Comparison of ENCODE assay signal across 20 cellular contexts in genomic region chr4:116401293-116401692, GRCh38.
"Had no signal": no experiment of that assay in that cellular context is flagged by ENCODE, and none has a peak within 500 bp of the region (broad histone marks: within the 10 kb centered on the region; RNA-seq: fewer than 3 reads in every experiment).

No MANE protein-coding gene starts in this region.

- ATAC-seq: activated T-cell treated with anti-CD3 and anti-CD28 coated beads, Interleukin-2, amount 50 U/mL, for 72 hours; T-helper 17 cell; WTC11 had no signal

- H3K36me3 ChIP-seq: brain microvascular endothelial cell, cardiac muscle cell had no signal

- H3K27me3 ChIP-seq: brain microvascular endothelial cell, cardiac muscle cell had no signal

- DNase-seq: activated CD4-positive, alpha-beta memory T cell treated with anti-CD3 and anti-CD28 coated beads for 36 hours; activated CD4-positive, alpha-beta T cell treated with anti-CD3 and anti-CD28 coated beads for 48 hours; activated CD4-positive, CD25-positive, alpha-beta regulatory T cell treated with anti-CD3 and anti-CD28 coated beads, Interleukin-2, amount 50 U/mL, for 72 hours; activated CD8-positive, alpha-beta memory T cell treated with anti-CD3 and anti-CD28 coated beads, Interleukin-2, amount 50 U/mL, for 4 hours; activated gamma-delta T cell treated with Interleukin-2 at 50 U/mL for 16 hours; activated naive CD4-positive, alpha-beta T cell treated with anti-CD3 and anti-CD28 coated beads, Interleukin-2, amount 10 ng/mL, durations not matched to agents 7 days and 5 days; activated naive CD8-positive, alpha-beta T cell treated with anti-CD3 and anti-CD28 coated beads for 36 hours; activated T-cell treated with anti-CD3 and anti-CD28 coated beads, Interleukin-2, amount 50 U/mL, for 72 hours; brain microvascular endothelial cell; NCI-H1048; NCI-H146; NCI-H187 treated with DMSO at 0.1 percent for 48 hours; NCI-H2081 treated with DMSO at 0.1 percent for 48 hours; NCI-H524; NCI-H82; SHP77 treated with DMSO at 0.1 percent for 48 hours; T-helper 17 cell; T-helper 9 cell had no signal

- H3K27ac ChIP-seq: brain microvascular endothelial cell, cardiac muscle cell had no signal

- H3K4me3 ChIP-seq: cardiac muscle cell had no signal
